Comparison of ENCODE assay signal across 9 cellular contexts in genomic region chr5:66596791-66597757, GRCh38. TPM values are rescaled to one million over a fixed set of nuclear protein-coding genes. Genes with fewer than 3 reads are reported as not detected.
DNase-seq lines count a peak whose midpoint lies in the region; ATAC-seq, FAIRE-seq and TF ChIP-seq lines count a peak whose summit lies in the region.
"Had no signal": no experiment of that assay in that cellular context is flagged by ENCODE, and none has a peak within 500 bp of the region (broad histone marks: within the 10 kb centered on the region; RNA-seq: fewer than 3 reads in every experiment).

No MANE protein-coding gene starts in this region.

- no peak for TF ChIP-seq CTCF in OCI-LY3 (IDR thresholded peaks at IDR 0.05; ENCODE audit: low read depth, low read length)
- no peak for TF ChIP-seq CTCF in chondrocyte (IDR thresholded peaks at IDR 0.05)

- H3K4me3 Mint-ChIP-seq in activated naive CD4-positive, alpha-beta T cell treated with anti-CD3 and anti-CD28 coated beads, Interleukin-2, amount 50 U/mL, for 24 hours, result peak overlapping the region; percentile 83
- H3K4me3 Mint-ChIP-seq in chondrocyte (ENCODE audit: unreplicated experiment), result peak overlapping the region; percentile 83

- ATAC-seq in HG03066 (IDR thresholded peaks at IDR 0.05; ENCODE audit: low read depth, unreplicated experiment), result peak; percentile 14
- peak; percentile 24 for ATAC-seq in stimulated activated naive CD8-positive, alpha-beta T cell treated with anti-CD3 and anti-CD28 coated beads, Interleukin-15, Interleukin-2, amounts not matched to agents 100 U/mL and 50 U/mL, for 24 hours

- H3K4me1 Mint-ChIP-seq in activated naive CD4-positive, alpha-beta T cell treated with anti-CD3 and anti-CD28 coated beads, Interleukin-2, amount 50 U/mL, for 24 hours, result peaks cover 9% of the 10 kb centered on the region
- H3K4me1 Mint-ChIP-seq in chondrocyte (ENCODE audit: low read depth), result peaks cover 16% of the 10 kb centered on the region

- no peak for DNase-seq in activated naive CD4-positive, alpha-beta T cell treated with anti-CD3 and anti-CD28 coated beads, Interleukin-2, amount 50 U/mL, for 16 hours
- DNase-seq in chondrocyte (ENCODE audit: low spot score), result no peak
- DNase-seq in left kidney (ENCODE audit: low read depth, low spot score), result peak; percentile 87
- DNase-seq in stimulated activated naive CD8-positive, alpha-beta T cell treated with anti-CD3 and anti-CD28 coated beads, Interleukin-15, Interleukin-2, amounts not matched to agents 100 U/mL and 50 U/mL, for 24 hours, result peak; percentile 17
- no peak for DNase-seq in H54 (ENCODE audit: insufficient read length, low spot score)

- H3K27me3 Mint-ChIP-seq in activated naive CD4-positive, alpha-beta T cell treated with anti-CD3 and anti-CD28 coated beads, Interleukin-2, amount 50 U/mL, for 24 hours, result peaks cover 48% of the 10 kb centered on the region
- peaks cover 66% of the 10 kb centered on the region for H3K27me3 Mint-ChIP-seq in chondrocyte (ENCODE audit: low read depth)

- H3K4me1 ChIP-seq in OCI-LY3 (ENCODE audit: low read length), result peaks cover 9% of the 10 kb centered on the region

- no peaks in the 10 kb centered on the region for H3K79me2 ChIP-seq in OCI-LY3 (ENCODE audit: low read length)

- no peak overlapping the region for H3K27ac Mint-ChIP-seq in activated naive CD4-positive, alpha-beta T cell treated with anti-CD3 and anti-CD28 coated beads, Interleukin-2, amount 50 U/mL, for 24 hours
- peak overlapping the region; percentile 20 for H3K27ac Mint-ChIP-seq in chondrocyte (ENCODE audit: unreplicated experiment)

- H3K4me3 ChIP-seq in OCI-LY3 (ENCODE audit: low read length), result peak overlapping the region; percentile 86

- H3K36me3 ChIP-seq in OCI-LY3 (replicated peaks; ENCODE audit: low read depth, low read length), result no peaks in the 10 kb centered on the region

- H3K9me3 Mint-ChIP-seq in activated naive CD4-positive, alpha-beta T cell treated with anti-CD3 and anti-CD28 coated beads, Interleukin-2, amount 50 U/mL, for 24 hours, result no peaks in the 10 kb centered on the region
- no peaks in the 10 kb centered on the region for H3K9me3 Mint-ChIP-seq in chondrocyte (ENCODE audit: low read depth)

- no peaks in the 10 kb centered on the region for H4K20me1 ChIP-seq in OCI-LY3 (ENCODE audit: insufficient read depth, low read length)

- H3K9ac ChIP-seq in OCI-LY3 (ENCODE audit: low read length), result peak overlapping the region; percentile 44

- no peak overlapping the region for H3K27ac ChIP-seq in OCI-LY3 (ENCODE audit: low read length)

- H2AFZ ChIP-seq in OCI-LY3 (ENCODE audit: low read depth, low read length), result peak overlapping the region; percentile 54

- no peak for FAIRE-seq in H54 (lab: Jason Lieb, UNC)
- FAIRE-seq: islet of Langerhans had no signal

- no peaks in the 10 kb centered on the region for H3K9me3 ChIP-seq in OCI-LY3 (ENCODE audit: insufficient read depth, low read length)

- peak overlapping the region; percentile 97 for H3K4me2 ChIP-seq in OCI-LY3 (ENCODE audit: low read length)

- H3K36me3 Mint-ChIP-seq in activated naive CD4-positive, alpha-beta T cell treated with anti-CD3 and anti-CD28 coated beads, Interleukin-2, amount 50 U/mL, for 24 hours, result no peaks in the 10 kb centered on the region
- no peaks in the 10 kb centered on the region for H3K36me3 Mint-ChIP-seq in chondrocyte (ENCODE audit: low read depth)

- peaks cover 55% of the 10 kb centered on the region for H3K27me3 ChIP-seq in OCI-LY3 (ENCODE audit: low read depth, low read length)

- no peak for TF ChIP-seq POLR2A in H54 (IDR thresholded peaks at IDR 0.05; ENCODE audit: low read depth, low read length)

RNA-seq across cellular contexts. Expression of gene MAST4, which starts 0.9 kb away (rescaled TPM):
- total RNA-seq in chondrocyte, result 11.1 to 22.1 TPM (median 11.3 TPM) in 3 replicates

Comparison
In these comparisons a context has a peak if more than half of its experiments do, and no peak if none do; other contexts are left out.
1. DNase-seq: peak in left kidney (single experiment) and stimulated activated naive CD8-positive, alpha-beta T cell treated with anti-CD3 and anti-CD28 coated beads, Interleukin-15, Interleukin-2, amounts not matched to agents 100 U/mL and 50 U/mL, for 24 hours (single experiment); none in activated naive CD4-positive, alpha-beta T cell treated with anti-CD3 and anti-CD28 coated beads, Interleukin-2, amount 50 U/mL, for 16 hours (single experiment), chondrocyte (single experiment) and H54 (single experiment).